Comparison of ENCODE assay signal across 17 cellular contexts in the genomic region with DNA sequence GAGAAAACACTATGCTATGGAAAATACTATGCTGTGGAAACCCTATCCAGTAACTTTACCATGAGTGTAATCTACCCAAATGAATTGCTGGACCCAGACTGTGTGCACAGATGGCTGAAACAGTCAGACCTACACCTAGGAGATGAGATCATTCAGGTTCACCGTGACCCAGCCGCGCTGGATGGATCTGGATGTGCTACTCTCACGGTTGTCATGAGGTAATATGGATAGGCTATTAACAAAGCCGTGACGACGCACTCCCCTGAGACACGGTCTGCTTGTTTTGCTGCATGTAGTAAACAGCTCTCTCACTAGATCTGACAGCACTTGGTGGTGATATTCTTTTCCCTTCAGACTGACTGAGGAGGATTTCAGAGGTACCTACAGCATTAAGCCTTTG.
DNase-seq lines count a peak whose midpoint lies in the region; ATAC-seq and TF ChIP-seq lines count a peak whose summit lies in the region.
"Had no signal": no experiment of that assay in that cellular context is flagged by ENCODE, and none has a peak within 500 bp of the region (broad histone marks: within the 10 kb centered on the region; RNA-seq: fewer than 3 reads in every experiment).

No MANE protein-coding gene starts in this region.

- no peaks in the 10 kb centered on the region for H3K4me1 Mint-ChIP-seq in MCF 10A (ENCODE audit: insufficient read depth, unreplicated experiment)

- intact Hi-C loops in lower lobe of right lung (cut with DNase I) (no loop called here), MCF 10A (cut with micrococcal nuclease) (no loop called here), gastrocnemius medialis (cut with DNase I; ENCODE audit: low total_unique reads) (no loop called here)

- BruUV-seq in MCF 10A (replicated peaks; lab: Mats Ljungman, UMichigan), result no TSS peak

- H3K27ac ChIP-seq in HEK293 (ENCODE audit: extremely low read depth, low read depth, low read length) (no peak overlapping the region), lower lobe of right lung (no peak overlapping the region), gastrocnemius medialis (no peak overlapping the region)
- H3K27ac ChIP-seq: Peyer's patch had no signal

- H3K36me3 Mint-ChIP-seq in MCF 10A (ENCODE audit: insufficient read depth, unreplicated experiment), result no peaks in the 10 kb centered on the region

- in situ Hi-C loops in gastrocnemius medialis (cut with MboI; ENCODE audit: low sequenced_read_pairs in 4 of 4), result no loop called here

- TF ChIP-seq POLR2A in gastrocnemius medialis (IDR thresholded peaks at IDR 0.05), result no peak

- H3K4me1 ChIP-seq in HEK293 (ENCODE audit: control insufficient read depth, insufficient read depth, low read length), result no peaks in the 10 kb centered on the region
- no peaks in the 10 kb centered on the region for H3K4me1 ChIP-seq in lower lobe of right lung
- H3K4me1 ChIP-seq in gastrocnemius medialis, result no peaks in the 10 kb centered on the region
- H3K4me1 ChIP-seq: Peyer's patch had no signal

- POLR2A ChIA-PET in HEK293 (lab: Yijun Ruan, JAX) (no interaction called here), MCF 10A (lab: Yijun Ruan, JAX) (no interaction called here)

- H3K9me3 Mint-ChIP-seq in MCF 10A (ENCODE audit: unreplicated experiment), result no peaks in the 10 kb centered on the region

- H3K27me3 ChIP-seq in lower lobe of right lung (ENCODE audit: low read depth) (no peaks in the 10 kb centered on the region), gastrocnemius medialis (no peaks in the 10 kb centered on the region)
- H3K27me3 ChIP-seq: Peyer's patch had no signal

- H3K9me3 ChIP-seq in HEK293 (ENCODE audit: control insufficient read depth, insufficient read depth, low read depth, low read length), result no peaks in the 10 kb centered on the region
- no peaks in the 10 kb centered on the region for H3K9me3 ChIP-seq in lower lobe of right lung
- H3K9me3 ChIP-seq in gastrocnemius medialis, result no peaks in the 10 kb centered on the region
- H3K9me3 ChIP-seq: Peyer's patch had no signal

- H3K27me3 Mint-ChIP-seq in MCF 10A (ENCODE audit: insufficient read depth, unreplicated experiment), result no peaks in the 10 kb centered on the region

- TF ChIP-seq CTCF in HEK293 (tag by site-specific recombination; IDR thresholded peaks at IDR 0.05) (no peak), lower lobe of right lung (IDR thresholded peaks at IDR 0.05) (no peak), MCF 10A (IDR thresholded peaks at IDR 0.05; ENCODE audit: unreplicated experiment) (no peak), GM20000 (IDR thresholded peaks at IDR 0.05; ENCODE audit: extremely low read depth, missing control alignments) (no peak), gastrocnemius medialis (IDR thresholded peaks at IDR 0.05 in 4 of 5, conservative IDR thresholded peaks at IDR 0.05 in 1 of 5) (no peak)

- CTCF ChIA-PET in HEK293 (lab: Yijun Ruan, JAX) (interaction anchor here (0.6 kb wide), 1 partner anchor 910 kb away, joined by 3 read pairs; no protein-coding TSS in a partner anchor), MCF 10A (lab: Yijun Ruan, JAX) (no interaction called here)

- DNase-seq in DMS153 (lab: John Stamatoyannopoulos, UW), result peak; percentile 65
- DNase-seq in DMS153 treated with DMSO at 0.1 percent for 48 hours (lab: John Stamatoyannopoulos, UW; ENCODE audit: unreplicated experiment), result no peak
- DNase-seq in cerebellar cortex (ENCODE audit: low spot score), result peak; percentile 97
- peak; percentile 17 for DNase-seq in lower lobe of right lung
- no peak for DNase-seq in MCF 10A (ENCODE audit: unreplicated experiment)
- no peak for DNase-seq in GM20000 (ENCODE audit: low spot score)
- DNase-seq in gastrocnemius medialis, result no peak
- DNase-seq: DMS79 treated with DMSO at 0.1 percent for 48 hours, GDM1, KBM-7, NCI-H1048, NCI-H1930, NCI-H226, NCI-H82, SHP77 had no signal

- no peak overlapping the region for H3K4me3 Mint-ChIP-seq in MCF 10A (ENCODE audit: unreplicated experiment)

- H3K27ac Mint-ChIP-seq in MCF 10A (ENCODE audit: low read depth, unreplicated experiment), result no peak overlapping the region

- H3K4me3 ChIP-seq in HEK293 (ENCODE audit: low read depth, low read length), result no peak overlapping the region
- no peak overlapping the region for H3K4me3 ChIP-seq in lower lobe of right lung
- H3K4me3 ChIP-seq in gastrocnemius medialis, result no peak overlapping the region
- H3K4me3 ChIP-seq: Peyer's patch had no signal

- H3K36me3 ChIP-seq in HEK293 (ENCODE audit: control insufficient read depth in 2 of 2, insufficient read depth in 1 of 2, low read length in 2 of 2) (no peaks in the 10 kb centered on the region), lower lobe of right lung (no peaks in the 10 kb centered on the region), gastrocnemius medialis (no peaks in the 10 kb centered on the region)
- H3K36me3 ChIP-seq: Peyer's patch had no signal

- ATAC-seq in lower lobe of right lung (no peak), gastrocnemius medialis (no peak)

TF ChIP-seq in HEK293, 187 proteins besides CTCF, POLR2A, EP300 and RAD21:
- TF ChIP-seq ZBTB21 (tag by site-specific recombination; IDR thresholded peaks at IDR 0.05) (peak; percentile 65; the same call in 1 of the 2 replicates), ZNF571 (tag by site-specific recombination; IDR thresholded peaks at IDR 0.05) (no peak)
- TF ChIP-seq, protein P1, sequence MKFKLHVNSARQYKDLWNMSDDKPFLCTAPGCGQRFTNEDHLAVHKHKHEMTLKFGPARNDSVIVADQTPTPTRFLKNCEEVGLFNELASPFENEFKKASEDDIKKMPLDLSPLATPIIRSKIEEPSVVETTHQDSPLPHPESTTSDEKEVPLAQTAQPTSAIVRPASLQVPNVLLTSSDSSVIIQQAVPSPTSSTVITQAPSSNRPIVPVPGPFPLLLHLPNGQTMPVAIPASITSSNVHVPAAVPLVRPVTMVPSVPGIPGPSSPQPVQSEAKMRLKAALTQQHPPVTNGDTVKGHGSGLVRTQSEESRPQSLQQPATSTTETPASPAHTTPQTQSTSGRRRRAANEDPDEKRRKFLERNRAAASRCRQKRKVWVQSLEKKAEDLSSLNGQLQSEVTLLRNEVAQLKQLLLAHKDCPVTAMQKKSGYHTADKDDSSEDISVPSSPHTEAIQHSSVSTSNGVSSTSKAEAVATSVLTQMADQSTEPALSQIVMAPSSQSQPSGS (tag by site-specific recombination; IDR thresholded peaks at IDR 0.05; ENCODE audit: low read depth), result 0 out of 2 replicates have a peak, but pooled peaks have one; percentile 37

Comparison
In these comparisons a context has a peak if more than half of its experiments do, and no peak if none do; other contexts are left out.
1. DNase-seq: peak in DMS153 (single experiment), cerebellar cortex (single experiment) and lower lobe of right lung (single experiment); none in DMS153 treated with DMSO at 0.1 percent for 48 hours (single experiment), MCF 10A (single experiment), GM20000 (single experiment) and gastrocnemius medialis (0 of 2).